In the genomic region with DNA sequence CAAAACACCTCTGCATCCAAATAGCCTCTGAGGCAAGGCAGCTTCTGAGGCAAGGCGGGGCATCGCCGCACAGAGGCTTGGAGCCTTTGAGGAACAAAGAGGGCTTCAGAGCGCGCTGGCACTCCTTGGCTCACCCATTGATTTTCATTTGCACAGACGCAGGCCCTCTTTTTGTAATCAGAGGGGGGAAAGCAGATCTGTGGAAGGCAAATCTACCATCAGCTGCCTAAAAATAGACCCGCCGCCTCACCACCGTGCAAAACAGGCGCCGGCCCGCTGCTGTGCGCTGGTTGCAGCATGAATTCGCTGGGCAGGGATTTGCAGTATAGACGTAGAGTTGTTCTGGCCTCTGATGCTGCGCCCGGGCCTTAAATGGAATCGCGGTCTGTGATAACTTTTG, we compare ENCODE assay signal across 16 cellular contexts.
DNase-seq lines count a peak whose midpoint lies in the region; ATAC-seq, FAIRE-seq and TF ChIP-seq lines count a peak whose summit lies in the region.
"Had no signal": no experiment of that assay in that cellular context is flagged by ENCODE, and none has a peak within 500 bp of the region (broad histone marks: within the 10 kb centered on the region; RNA-seq: fewer than 3 reads in every experiment).

No MANE protein-coding gene starts in this region.

- H2AFZ ChIP-seq in astrocyte (ENCODE audit: low read depth, low read length): peak overlapping the region; percentile 70

- peaks cover 22% of the 10 kb centered on the region for H3K4me1 ChIP-seq in astrocyte (ENCODE audit: insufficient read depth, low read length)
- peaks cover 3% of the 10 kb centered on the region for H3K4me1 ChIP-seq in ovary (ENCODE audit: insufficient read depth)
- peaks cover 9% of the 10 kb centered on the region for H3K4me1 ChIP-seq in A673 (ENCODE audit: insufficient read depth, low read length, poor library complexity, severe bottlenecking)
- H3K4me1 ChIP-seq: upper lobe of right lung had no signal

- DNase-seq in AG04450 (ENCODE audit: low read depth, low spot score): no peak
- DNase-seq in astrocyte (ENCODE audit: low read depth): no peak
- peak; percentile 21 for DNase-seq in left cardiac atrium
- no peak for DNase-seq in osteocyte (ENCODE audit: extremely low spot score, unreplicated experiment)
- DNase-seq in iPS-NIHi11 (ENCODE audit: low spot score): no peak
- DNase-seq in ovary: no peak
- DNase-seq in stimulated activated CD4-positive, alpha-beta T cell treated with anti-CD3 and anti-CD28 coated beads, Interleukin-1b, Interleukin-23, amount 100 ng/mL, for 48 hours: no peak
- no peak for DNase-seq in A673 (ENCODE audit: low spot score)
- DNase-seq: activated CD4-positive, alpha-beta T cell treated with anti-CD3 and anti-CD28 coated beads, Interleukin-2, amount 10 ng/mL, durations not matched to agents 7 days and 5 days; activated naive CD8-positive, alpha-beta T cell treated with anti-CD3 and anti-CD28 coated beads, Interleukin-2, amount 50 U/mL, for 24 hours; activated T-cell treated with anti-CD3 and anti-CD28 coated beads, Interleukin-2, amount 50 U/mL, for 1 hour; GDM1; mucosa of descending colon; NCI-H748 treated with DMSO at 0.1 percent for 48 hours; stimulated activated CD4-positive, alpha-beta T cell treated with anti-CD3 and anti-CD28 coated beads, Interleukin-4, amount 100 ng/mL, for 1 hour; upper lobe of right lung had no signal

- intact Hi-C loops in left cardiac atrium (cut with DNase I) (no loop called here), ovary (cut with DNase I) (no loop called here), A673 (cut with micrococcal nuclease; ENCODE audit: unreplicated experiment) (no loop called here)

- no peaks in the 10 kb centered on the region for H3K79me2 ChIP-seq in astrocyte (ENCODE audit: insufficient read depth, low read length)

- no TSS peak for BruUV-seq in A673 (replicated peaks; lab: Mats Ljungman, UMichigan)

- peak overlapping the region; percentile 84 for H3K4me2 ChIP-seq in astrocyte (ENCODE audit: low read length)

- no peak for TF ChIP-seq EP300 in ovary (IDR thresholded peaks at IDR 0.05)

- no peaks in the 10 kb centered on the region for H3K36me3 ChIP-seq in astrocyte (ENCODE audit: insufficient read depth, low read length)
- no peaks in the 10 kb centered on the region for H3K36me3 ChIP-seq in ovary
- no peaks in the 10 kb centered on the region for H3K36me3 ChIP-seq in A673 (ENCODE audit: insufficient read depth, low read length, poor library complexity, severe bottlenecking)
- H3K36me3 ChIP-seq: upper lobe of right lung had no signal

- H3K9me3 ChIP-seq in AG04450 (ENCODE audit: control insufficient read depth, insufficient read depth, low read length) (no peaks in the 10 kb centered on the region; the same call in 1 of the 2 replicates), astrocyte (ENCODE audit: insufficient read depth, low read depth, low read length) (no peaks in the 10 kb centered on the region), ovary (no peaks in the 10 kb centered on the region), A673 (ENCODE audit: low read depth, low read length, poor library complexity, severe bottlenecking) (no peaks in the 10 kb centered on the region)
- H3K9me3 ChIP-seq: mucosa of descending colon, upper lobe of right lung had no signal

- ATAC-seq in left cardiac atrium: peak; percentile 62 to 72
- ATAC-seq: activated naive CD8-positive, alpha-beta T cell treated with anti-CD3 and anti-CD28 coated beads, Interleukin-2, amount 50 U/mL, for 24 hours; mucosa of descending colon; upper lobe of right lung had no signal

- no peak overlapping the region for H3K4me3 ChIP-seq in AG04450 (ENCODE audit: low read depth, low read length)
- peak overlapping the region; percentile 47 for H3K4me3 ChIP-seq in astrocyte (ENCODE audit: insufficient read depth, low read depth, low read length)
- no peak overlapping the region for H3K4me3 ChIP-seq in ovary
- no peak overlapping the region for H3K4me3 ChIP-seq in A673 (ENCODE audit: low read depth, low read length, poor library complexity, severe bottlenecking)
- H3K4me3 ChIP-seq: mucosa of descending colon, upper lobe of right lung had no signal

- H3K9ac ChIP-seq in astrocyte (ENCODE audit: low read length): peak overlapping the region; percentile 79

- H3K9me3 Mint-ChIP-seq in astrocyte (ENCODE audit: unreplicated experiment) (peaks cover 6% of the 10 kb centered on the region), osteocyte (ENCODE audit: unreplicated experiment) (no peaks in the 10 kb centered on the region)
- H3K9me3 Mint-ChIP-seq: activated CD4-positive, alpha-beta T cell treated with anti-CD3 and anti-CD28 coated beads, Interleukin-2, amount 10 ng/mL, durations not matched to agents 7 days and 5 days had no signal

- TF ChIP-seq CTCF in AG04450 (IDR thresholded peaks at IDR 0.05; ENCODE audit: low read depth, low read length) (no peak), astrocyte (IDR thresholded peaks at IDR 0.05; ENCODE audit: insufficient read depth, low read depth, low read length) (no peak), osteocyte (IDR thresholded peaks at IDR 0.05) (no peak), ovary (IDR thresholded peaks at IDR 0.05) (no peak), A673 (conservative IDR thresholded peaks at IDR 0.05; ENCODE audit: low read depth, low read length) (no peak)

- peak overlapping the region; percentile 96 for H3K27ac ChIP-seq in AG04450 (ENCODE audit: low read depth, low read length)
- peak overlapping the region; percentile 90 for H3K27ac ChIP-seq in astrocyte (ENCODE audit: low read depth, low read length)
- no peak overlapping the region for H3K27ac ChIP-seq in ovary
- no peak overlapping the region for H3K27ac ChIP-seq in A673 (ENCODE audit: low read depth, low read length, poor library complexity, severe bottlenecking)
- H3K27ac ChIP-seq: upper lobe of right lung had no signal

- H3K36me3 Mint-ChIP-seq in astrocyte (ENCODE audit: low read depth, unreplicated experiment) (no peaks in the 10 kb centered on the region), osteocyte (ENCODE audit: unreplicated experiment) (no peaks in the 10 kb centered on the region)

- CTCF ChIA-PET in AG04450 (lab: Charles Lee) (interaction anchor here (0.6 to 1.3 kb wide), 2 partner anchors 17 to 67 kb away, joined by 3 to 7 read pairs; no protein-coding TSS in a partner anchor), A673 (lab: Charles Lee) (interaction anchor here (0.9 kb wide), 1 partner anchor 54 kb away, joined by 3 read pairs; no protein-coding TSS in a partner anchor)

- H3K27me3 ChIP-seq in AG04450 (ENCODE audit: control insufficient read depth, insufficient read depth, low read length): no peaks in the 10 kb centered on the region
- H3K27me3 ChIP-seq in astrocyte (ENCODE audit: insufficient read depth, low read length): no peaks in the 10 kb centered on the region
- H3K27me3 ChIP-seq in ovary: no peaks in the 10 kb centered on the region
- no peaks in the 10 kb centered on the region for H3K27me3 ChIP-seq in A673 (replicated peaks; ENCODE audit: insufficient read depth, low read depth, low read length, poor library complexity)
- H3K27me3 ChIP-seq: upper lobe of right lung had no signal

- H3K4me3 Mint-ChIP-seq in astrocyte (ENCODE audit: unreplicated experiment) (no peak overlapping the region), osteocyte (ENCODE audit: unreplicated experiment) (no peak overlapping the region)
- H3K4me3 Mint-ChIP-seq: activated CD4-positive, alpha-beta T cell treated with anti-CD3 and anti-CD28 coated beads, Interleukin-2, amount 10 ng/mL, durations not matched to agents 7 days and 5 days; activated naive CD8-positive, alpha-beta T cell treated with anti-CD3 and anti-CD28 coated beads, Interleukin-2, amount 50 U/mL, for 24 hours had no signal

- 82 to 88% (median 87%) methylated on average over 19 of the region's 19 CpGs for WGBS in ovary, 3 donors

- no peak for TF ChIP-seq POLR2A in ovary (IDR thresholded peaks at IDR 0.05)

- H3K27me3 Mint-ChIP-seq in astrocyte (ENCODE audit: low read depth, unreplicated experiment) (peaks cover 7% of the 10 kb centered on the region), osteocyte (ENCODE audit: unreplicated experiment) (no peaks in the 10 kb centered on the region)

- H3K27ac Mint-ChIP-seq in astrocyte (ENCODE audit: unreplicated experiment) (peak overlapping the region; percentile 92), osteocyte (ENCODE audit: unreplicated experiment) (peak overlapping the region; percentile 88)
- H3K27ac Mint-ChIP-seq: activated CD4-positive, alpha-beta T cell treated with anti-CD3 and anti-CD28 coated beads, Interleukin-2, amount 10 ng/mL, durations not matched to agents 7 days and 5 days; activated naive CD8-positive, alpha-beta T cell treated with anti-CD3 and anti-CD28 coated beads, Interleukin-2, amount 50 U/mL, for 24 hours had no signal

- H3K4me1 Mint-ChIP-seq in astrocyte (ENCODE audit: low read depth, unreplicated experiment) (peaks cover 26% of the 10 kb centered on the region), osteocyte (ENCODE audit: unreplicated experiment) (peaks cover 19% of the 10 kb centered on the region)
- H3K4me1 Mint-ChIP-seq: activated CD4-positive, alpha-beta T cell treated with anti-CD3 and anti-CD28 coated beads, Interleukin-2, amount 10 ng/mL, durations not matched to agents 7 days and 5 days; activated naive CD8-positive, alpha-beta T cell treated with anti-CD3 and anti-CD28 coated beads, Interleukin-2, amount 50 U/mL, for 24 hours had no signal

- H4K20me1 ChIP-seq in astrocyte (ENCODE audit: insufficient read depth, low read length): no peaks in the 10 kb centered on the region

- POLR2A ChIA-PET in AG04450 (lab: Yijun Ruan, JAX) (no interaction called here), A673 (lab: Charles Lee; ENCODE audit: low non-redundant PET) (no interaction called here)

- no peak for FAIRE-seq in astrocyte (lab: Jason Lieb, UNC)

Comparison
In these comparisons a context has a peak if more than half of its experiments do, and no peak if none do; other contexts are left out.
1. H3K27ac ChIP-seq: peak in AG04450 (single experiment) and astrocyte (single experiment); none in ovary (0 of 2) and A673 (single experiment).